In genomic region chr11:112345166-112345565, GRCh38 we compare ENCODE assay signal across 21 cellular contexts.
"Had no signal": no experiment of that assay in that cellular context is flagged by ENCODE, and none has a peak within 500 bp of the region (broad histone marks: within the 10 kb centered on the region; RNA-seq: fewer than 3 reads in every experiment).

No MANE protein-coding gene starts in this region.

- H3K9me3 ChIP-seq: esophagus muscularis mucosa, gastrocnemius medialis, thyroid gland, upper lobe of right lung had no signal

- H3K36me3 ChIP-seq: esophagus muscularis mucosa, gastrocnemius medialis, thyroid gland, upper lobe of right lung had no signal

- H3K4me3 Mint-ChIP-seq: activated naive CD4-positive, alpha-beta T cell treated with anti-CD3 and anti-CD28 coated beads for 36 hours; T-helper 1 cell treated with Interleukin-12 subunit alpha and Interleukin-12 subunit beta and Interleukin-4 antibody, amounts not matched to agents 30 μg/mL and 1 μg/mL, for 36 hours; WTC11 had no signal

- H3K4me3 ChIP-seq: coronary artery, esophagus muscularis mucosa, gastrocnemius medialis, thyroid gland, upper lobe of right lung had no signal

- H3K36me3 Mint-ChIP-seq: WTC11 had no signal

- H3K4me1 ChIP-seq: upper lobe of right lung had no signal

- ATAC-seq: left ventricle myocardium superior; stimulated activated naive CD8-positive, alpha-beta T cell treated with anti-CD3 and anti-CD28 coated beads, Interleukin-15, Interleukin-2, amounts not matched to agents 100 U/mL and 50 U/mL, for 24 hours; upper lobe of right lung had no signal

- H3K27ac ChIP-seq: coronary artery, esophagus muscularis mucosa, thyroid gland, upper lobe of right lung had no signal

- H3K9me3 Mint-ChIP-seq: activated naive CD4-positive, alpha-beta T cell treated with anti-CD3 and anti-CD28 coated beads for 36 hours; T-helper 1 cell treated with Interleukin-12 subunit alpha and Interleukin-12 subunit beta and Interleukin-4 antibody, amounts not matched to agents 30 μg/mL and 1 μg/mL, for 36 hours; WTC11 had no signal

- DNase-seq: activated CD4-positive, alpha-beta T cell treated with anti-CD3 and anti-CD28 coated beads for 4 hours; activated CD4-positive, alpha-beta T cell treated with anti-CD3 and anti-CD28 coated beads, Interleukin-2, amount 50 U/mL, for 48 hours; activated effector memory CD4-positive, alpha-beta T cell treated with Interleukin-2 at 50 U/mL for 16 hours; activated naive CD4-positive, alpha-beta T cell treated with anti-CD3 and anti-CD28 coated beads for 36 hours; activated T-cell treated with anti-CD3 and anti-CD28 coated beads, Interleukin-2, amount 50 U/mL, for 48 hours; cerebellar nuclear complex; gastrocnemius medialis; hypothalamus; left ventricle myocardium superior; mammary epithelial cell; midbrain; stimulated activated CD4-positive, alpha-beta T cell treated with anti-CD3 and anti-CD28 coated beads, Interleukin-4, amount 100 ng/mL, for 4 hours; stimulated activated naive CD8-positive, alpha-beta T cell treated with anti-CD3 and anti-CD28 coated beads, Interleukin-15, Interleukin-2, amounts not matched to agents 100 U/mL and 50 U/mL, for 24 hours; T1000; thyroid gland; upper lobe of right lung had no signal

- H3K27ac Mint-ChIP-seq: activated naive CD4-positive, alpha-beta T cell treated with anti-CD3 and anti-CD28 coated beads for 36 hours; progenitor cell of endocrine pancreas; T-helper 1 cell treated with Interleukin-12 subunit alpha and Interleukin-12 subunit beta and Interleukin-4 antibody, amounts not matched to agents 30 μg/mL and 1 μg/mL, for 36 hours; WTC11 had no signal

- H3K27me3 ChIP-seq: esophagus muscularis mucosa, gastrocnemius medialis, thyroid gland, upper lobe of right lung had no signal
